Comparison of ENCODE assay signal across 1 cellular context in the genomic region with DNA sequence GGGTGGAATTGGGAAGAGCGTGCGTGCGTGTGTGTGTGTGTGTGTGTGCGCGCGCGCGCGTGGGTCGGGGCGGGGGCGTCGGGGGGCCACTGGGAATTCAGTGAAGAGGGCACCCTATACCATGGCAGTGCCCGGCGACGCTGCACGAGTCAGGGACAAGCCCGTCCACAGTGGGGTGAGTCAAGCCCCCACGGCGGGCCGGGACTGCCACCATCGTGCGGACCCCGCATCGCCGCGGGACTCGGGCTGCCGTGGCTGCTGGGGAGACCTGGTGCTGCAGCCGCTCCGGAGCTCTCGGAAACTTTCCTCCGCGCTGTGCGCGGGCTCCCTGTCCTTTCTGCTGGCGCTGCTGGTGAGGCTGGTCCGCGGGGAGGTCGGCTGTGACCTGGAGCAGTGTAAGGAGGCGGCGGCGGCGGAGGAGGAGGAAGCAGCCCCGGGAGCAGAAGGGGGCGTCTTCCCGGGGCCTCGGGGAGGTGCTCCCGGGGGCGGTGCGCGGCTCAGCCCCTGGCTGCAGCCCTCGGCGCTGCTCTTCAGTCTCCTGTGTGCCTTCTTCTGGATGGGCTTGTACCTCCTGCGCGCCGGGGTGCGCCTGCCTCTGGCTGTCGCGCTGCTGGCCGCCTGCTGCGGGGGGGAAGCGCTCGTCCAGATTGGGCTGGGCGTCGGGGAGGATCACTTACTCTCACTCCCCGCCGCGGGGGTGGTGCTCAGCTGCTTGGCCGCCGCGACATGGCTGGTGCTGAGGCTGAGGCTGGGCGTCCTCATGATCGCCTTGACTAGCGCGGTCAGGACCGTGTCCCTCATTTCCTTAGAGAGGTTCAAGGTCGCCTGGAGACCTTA.
TF ChIP-seq lines count a peak whose summit lies in the region.

No MANE protein-coding gene starts in this region.

TF ChIP-seq in HEK293, 187 proteins besides CTCF, POLR2A, EP300 and RAD21 (continued from another document and continues in another):
- TF ChIP-seq ZNF518A (tag by site-specific recombination; conservative IDR thresholded peaks at IDR 0.05; ENCODE audit: low read depth) (no peak), ZNF510 (tag by site-specific recombination; IDR thresholded peaks at IDR 0.05; ENCODE audit: insufficient replicate concordance) (no peak), ZNF624 (tag by site-specific recombination; IDR thresholded peaks at IDR 0.05) (no peak), ZBTB7A (tag by site-specific recombination; IDR thresholded peaks at IDR 0.05; ENCODE audit: low read depth) (no peak), HOXC10 (CRISPR knock-in tag; IDR thresholded peaks at IDR 0.05) (no peak), RBAK (tag by site-specific recombination; IDR thresholded peaks at IDR 0.05) (no peak), ZNF26 (tag by site-specific recombination; IDR thresholded peaks at IDR 0.05) (no peak), BCL11A (tag by site-specific recombination; IDR thresholded peaks at IDR 0.05; ENCODE audit: low read depth) (no peak), ZXDB (tag by site-specific recombination; IDR thresholded peaks at IDR 0.05) (no peak), ZNF394 (tag by site-specific recombination; IDR thresholded peaks at IDR 0.05; ENCODE audit: borderline replicate concordance) (no peak), ZNF792 (tag by site-specific recombination; IDR thresholded peaks at IDR 0.05) (no peak), ZNF362 (tag by site-specific recombination; IDR thresholded peaks at IDR 0.05) (no peak), ZNF24 (tag by site-specific recombination; IDR thresholded peaks at IDR 0.05) (no peak), ZNF777 (tag by site-specific recombination; IDR thresholded peaks at IDR 0.05; ENCODE audit: borderline replicate concordance) (peak; percentile 25; the same call in 1 of the 2 replicates), ZNF488 (tag by site-specific recombination; IDR thresholded peaks at IDR 0.05) (no peak), ZNF175 (tag by site-specific recombination; IDR thresholded peaks at IDR 0.05) (no peak), ZNF530 (tag by site-specific recombination; IDR thresholded peaks at IDR 0.05; ENCODE audit: low read depth) (no peak), REPIN1 (tag by site-specific recombination; IDR thresholded peaks at IDR 0.05; ENCODE audit: low read depth) (no peak), ZNF416 (tag by site-specific recombination; IDR thresholded peaks at IDR 0.05) (no peak), SP7 (tag by site-specific recombination; IDR thresholded peaks at IDR 0.05) (no peak), ZNF560 (tag by site-specific recombination; IDR thresholded peaks at IDR 0.05; ENCODE audit: borderline replicate concordance) (no peak), IKZF3 (tag by site-specific recombination; IDR thresholded peaks at IDR 0.05) (no peak), ZNF561 (tag by site-specific recombination; IDR thresholded peaks at IDR 0.05; ENCODE audit: borderline replicate concordance) (no peak), GLIS1 (tag by site-specific recombination; IDR thresholded peaks at IDR 0.05) (peak; percentile 35; the same call in 1 of the 2 replicates), ZNF610 (tag by site-specific recombination; IDR thresholded peaks at IDR 0.05; ENCODE audit: borderline replicate concordance) (no peak), HIC1 (tag by site-specific recombination; IDR thresholded peaks at IDR 0.05) (no peak)
- TF ChIP-seq, protein P1, sequence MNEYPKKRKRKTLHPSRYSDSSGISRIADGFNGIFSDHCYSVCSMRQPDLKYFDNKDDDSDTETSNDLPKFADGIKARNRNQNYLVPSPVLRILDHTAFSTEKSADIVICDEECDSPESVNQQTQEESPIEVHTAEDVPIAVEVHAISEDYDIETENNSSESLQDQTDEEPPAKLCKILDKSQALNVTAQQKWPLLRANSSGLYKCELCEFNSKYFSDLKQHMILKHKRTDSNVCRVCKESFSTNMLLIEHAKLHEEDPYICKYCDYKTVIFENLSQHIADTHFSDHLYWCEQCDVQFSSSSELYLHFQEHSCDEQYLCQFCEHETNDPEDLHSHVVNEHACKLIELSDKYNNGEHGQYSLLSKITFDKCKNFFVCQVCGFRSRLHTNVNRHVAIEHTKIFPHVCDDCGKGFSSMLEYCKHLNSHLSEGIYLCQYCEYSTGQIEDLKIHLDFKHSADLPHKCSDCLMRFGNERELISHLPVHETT (tag by site-specific recombination; IDR thresholded peaks at IDR 0.05), result no peak
- TF ChIP-seq, protein P2, sequence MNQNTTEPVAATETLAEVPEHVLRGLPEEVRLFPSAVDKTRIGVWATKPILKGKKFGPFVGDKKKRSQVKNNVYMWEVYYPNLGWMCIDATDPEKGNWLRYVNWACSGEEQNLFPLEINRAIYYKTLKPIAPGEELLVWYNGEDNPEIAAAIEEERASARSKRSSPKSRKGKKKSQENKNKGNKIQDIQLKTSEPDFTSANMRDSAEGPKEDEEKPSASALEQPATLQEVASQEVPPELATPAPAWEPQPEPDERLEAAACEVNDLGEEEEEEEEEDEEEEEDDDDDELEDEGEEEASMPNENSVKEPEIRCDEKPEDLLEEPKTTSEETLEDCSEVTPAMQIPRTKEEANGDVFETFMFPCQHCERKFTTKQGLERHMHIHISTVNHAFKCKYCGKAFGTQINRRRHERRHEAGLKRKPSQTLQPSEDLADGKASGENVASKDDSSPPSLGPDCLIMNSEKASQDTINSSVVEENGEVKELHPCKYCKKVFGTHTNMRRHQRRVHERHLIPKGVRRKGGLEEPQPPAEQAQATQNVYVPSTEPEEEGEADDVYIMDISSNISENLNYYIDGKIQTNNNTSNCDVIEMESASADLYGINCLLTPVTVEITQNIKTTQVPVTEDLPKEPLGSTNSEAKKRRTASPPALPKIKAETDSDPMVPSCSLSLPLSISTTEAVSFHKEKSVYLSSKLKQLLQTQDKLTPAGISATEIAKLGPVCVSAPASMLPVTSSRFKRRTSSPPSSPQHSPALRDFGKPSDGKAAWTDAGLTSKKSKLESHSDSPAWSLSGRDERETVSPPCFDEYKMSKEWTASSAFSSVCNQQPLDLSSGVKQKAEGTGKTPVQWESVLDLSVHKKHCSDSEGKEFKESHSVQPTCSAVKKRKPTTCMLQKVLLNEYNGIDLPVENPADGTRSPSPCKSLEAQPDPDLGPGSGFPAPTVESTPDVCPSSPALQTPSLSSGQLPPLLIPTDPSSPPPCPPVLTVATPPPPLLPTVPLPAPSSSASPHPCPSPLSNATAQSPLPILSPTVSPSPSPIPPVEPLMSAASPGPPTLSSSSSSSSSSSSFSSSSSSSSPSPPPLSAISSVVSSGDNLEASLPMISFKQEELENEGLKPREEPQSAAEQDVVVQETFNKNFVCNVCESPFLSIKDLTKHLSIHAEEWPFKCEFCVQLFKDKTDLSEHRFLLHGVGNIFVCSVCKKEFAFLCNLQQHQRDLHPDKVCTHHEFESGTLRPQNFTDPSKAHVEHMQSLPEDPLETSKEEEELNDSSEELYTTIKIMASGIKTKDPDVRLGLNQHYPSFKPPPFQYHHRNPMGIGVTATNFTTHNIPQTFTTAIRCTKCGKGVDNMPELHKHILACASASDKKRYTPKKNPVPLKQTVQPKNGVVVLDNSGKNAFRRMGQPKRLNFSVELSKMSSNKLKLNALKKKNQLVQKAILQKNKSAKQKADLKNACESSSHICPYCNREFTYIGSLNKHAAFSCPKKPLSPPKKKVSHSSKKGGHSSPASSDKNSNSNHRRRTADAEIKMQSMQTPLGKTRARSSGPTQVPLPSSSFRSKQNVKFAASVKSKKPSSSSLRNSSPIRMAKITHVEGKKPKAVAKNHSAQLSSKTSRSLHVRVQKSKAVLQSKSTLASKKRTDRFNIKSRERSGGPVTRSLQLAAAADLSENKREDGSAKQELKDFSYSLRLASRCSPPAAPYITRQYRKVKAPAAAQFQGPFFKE (tag by site-specific recombination; IDR thresholded peaks at IDR 0.05; ENCODE audit: borderline replicate concordance), result no peak
- TF ChIP-seq, protein P3, sequence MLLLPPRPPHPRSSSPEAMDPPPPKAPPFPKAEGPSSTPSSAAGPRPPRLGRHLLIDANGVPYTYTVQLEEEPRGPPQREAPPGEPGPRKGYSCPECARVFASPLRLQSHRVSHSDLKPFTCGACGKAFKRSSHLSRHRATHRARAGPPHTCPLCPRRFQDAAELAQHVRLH (tag by site-specific recombination; IDR thresholded peaks at IDR 0.05), result no peak
